ENCODE assay signal across 32 cellular contexts in genomic region chr19:18070181-18070580, GRCh38. TPM values are rescaled to one million over a fixed set of nuclear protein-coding genes. Genes with fewer than 3 reads are reported as not detected.
DNase-seq lines count a peak whose midpoint lies in the region; ATAC-seq and TF ChIP-seq lines count a peak whose summit lies in the region.
"Had no signal": no experiment of that assay in that cellular context is flagged by ENCODE, and none has a peak within 500 bp of the region (broad histone marks: within the 10 kb centered on the region; RNA-seq: fewer than 3 reads in every experiment).

No MANE protein-coding gene starts in this region.

- DNase-seq in Ammon's horn (ENCODE audit: low spot score) (peak; percentile 62), GM13976 (ENCODE audit: low spot score) (peak; percentile 18), NCI-H446 treated with DMSO at 0.1 percent for 48 hours (lab: John Stamatoyannopoulos, UW) (peak; percentile 37), middle frontal gyrus (ENCODE audit: extremely low spot score, low spot score) (peak; percentile 56), prostate gland (ENCODE audit: low spot score) (no peak)
- no peak for DNase-seq in activated T-cell treated with anti-CD3 and anti-CD28 coated beads, Interleukin-2, amount 50 U/mL, for 24 hours
- DNase-seq in effector memory CD8-positive, alpha-beta T cell, result no peak
- DNase-seq: ACHN; activated CD4-positive, alpha-beta T cell treated with anti-CD3 and anti-CD28 coated beads, Interleukin-2, amount 10 ng/mL, durations not matched to agents 24 days and 14 days; activated gamma-delta T cell; activated naive CD8-positive, alpha-beta T cell treated with anti-CD3 and anti-CD28 coated beads for 36 hours; activated T-cell treated with anti-CD3 and anti-CD28 coated beads, Interleukin-2, amount 50 U/mL, for 1 hour; aorta; BE2C; CD8-positive, alpha-beta T cell; DMS153; effector CD4-positive, alpha-beta T cell; left ventricle myocardium inferior; mesendoderm; NCI-H1105; NCI-H2081; OCI-M1; psoas muscle; stimulated activated CD4-positive, alpha-beta T cell treated with anti-CD3 and anti-CD28 coated beads, Interleukin-12 subunit alpha, Interleukin-12 subunit beta, amount 100 ng/mL, for 4 hours; stimulated activated CD4-positive, alpha-beta T cell treated with anti-CD3 and anti-CD28 coated beads, Interleukin-4, amount 100 ng/mL, for 1 hour; tibial artery had no signal

- H3K4me3 Mint-ChIP-seq in activated T-cell treated with anti-CD3 and anti-CD28 coated beads, Interleukin-2, amount 50 U/mL, for 24 hours, result no peak overlapping the region
- H3K4me3 Mint-ChIP-seq in effector memory CD8-positive, alpha-beta T cell, result no peak overlapping the region
- H3K4me3 Mint-ChIP-seq: activated CD4-positive, alpha-beta T cell treated with anti-CD3 and anti-CD28 coated beads, Interleukin-2, amount 10 ng/mL, durations not matched to agents 24 days and 14 days; activated naive CD8-positive, alpha-beta T cell treated with anti-CD3 and anti-CD28 coated beads for 36 hours; CD8-positive, alpha-beta T cell; WTC11 had no signal

- WGBS in prostate gland, result 65% methylated on average over 11 of the region's 11 CpGs

- H3K36me3 ChIP-seq in prostate gland, result no peaks in the 10 kb centered on the region
- H3K36me3 ChIP-seq: BE2C, HAP-1, left ventricle myocardium inferior, tibial artery had no signal

- no peak overlapping the region for H3K27ac Mint-ChIP-seq in activated T-cell treated with anti-CD3 and anti-CD28 coated beads, Interleukin-2, amount 50 U/mL, for 24 hours
- H3K27ac Mint-ChIP-seq in effector memory CD8-positive, alpha-beta T cell, result peak overlapping the region in 1 of 2 donors; percentile 35
- H3K27ac Mint-ChIP-seq: activated CD4-positive, alpha-beta T cell treated with anti-CD3 and anti-CD28 coated beads, Interleukin-2, amount 10 ng/mL, durations not matched to agents 24 days and 14 days; activated naive CD8-positive, alpha-beta T cell treated with anti-CD3 and anti-CD28 coated beads for 36 hours; CD8-positive, alpha-beta T cell; WTC11 had no signal

- no peak overlapping the region for H3K27ac ChIP-seq in prostate gland
- H3K27ac ChIP-seq: left ventricle myocardium inferior, psoas muscle, tibial artery had no signal

- no peaks in the 10 kb centered on the region for H3K27me3 ChIP-seq in prostate gland (replicated peaks; ENCODE audit: insufficient read depth)
- H3K27me3 ChIP-seq: BE2C had no signal

- H3K9me3 Mint-ChIP-seq in activated T-cell treated with anti-CD3 and anti-CD28 coated beads, Interleukin-2, amount 50 U/mL, for 24 hours, result no peaks in the 10 kb centered on the region
- H3K9me3 Mint-ChIP-seq in effector memory CD8-positive, alpha-beta T cell, result no peaks in the 10 kb centered on the region
- H3K9me3 Mint-ChIP-seq: activated CD4-positive, alpha-beta T cell treated with anti-CD3 and anti-CD28 coated beads, Interleukin-2, amount 10 ng/mL, durations not matched to agents 24 days and 14 days; activated naive CD8-positive, alpha-beta T cell treated with anti-CD3 and anti-CD28 coated beads for 36 hours; CD8-positive, alpha-beta T cell; WTC11 had no signal

- peaks cover 10% of the 10 kb centered on the region for H3K4me1 Mint-ChIP-seq in activated T-cell treated with anti-CD3 and anti-CD28 coated beads, Interleukin-2, amount 50 U/mL, for 24 hours (ENCODE audit: low read depth)
- H3K4me1 Mint-ChIP-seq in effector memory CD8-positive, alpha-beta T cell (ENCODE audit: low read depth in 2 of 2), result peaks cover 9 to 11% of the 10 kb centered on the region in 2 donors
- H3K4me1 Mint-ChIP-seq: WTC11 had no signal

- no peaks in the 10 kb centered on the region for H3K4me1 ChIP-seq in prostate gland (replicated peaks)
- H3K4me1 ChIP-seq: BE2C, left ventricle myocardium inferior, psoas muscle, tibial artery had no signal

- no peaks in the 10 kb centered on the region for H3K9me3 ChIP-seq in prostate gland
- H3K9me3 ChIP-seq: BE2C, HAP-1, left ventricle myocardium inferior, psoas muscle, tibial artery had no signal

- TF ChIP-seq POLR2A in prostate gland (IDR thresholded peaks at IDR 0.05), result no peak

- H3K36me3 Mint-ChIP-seq in activated T-cell treated with anti-CD3 and anti-CD28 coated beads, Interleukin-2, amount 50 U/mL, for 24 hours (ENCODE audit: low read depth), result peaks cover 52% of the 10 kb centered on the region
- peaks cover 71% of the 10 kb centered on the region for H3K36me3 Mint-ChIP-seq in effector memory CD8-positive, alpha-beta T cell (ENCODE audit: insufficient read depth)
- H3K36me3 Mint-ChIP-seq: WTC11 had no signal

- no peaks in the 10 kb centered on the region for H3K27me3 Mint-ChIP-seq in activated T-cell treated with anti-CD3 and anti-CD28 coated beads, Interleukin-2, amount 50 U/mL, for 24 hours
- H3K27me3 Mint-ChIP-seq in effector memory CD8-positive, alpha-beta T cell, result no peaks in the 10 kb centered on the region
- H3K27me3 Mint-ChIP-seq: activated CD4-positive, alpha-beta T cell treated with anti-CD3 and anti-CD28 coated beads, Interleukin-2, amount 10 ng/mL, durations not matched to agents 24 days and 14 days; activated naive CD8-positive, alpha-beta T cell treated with anti-CD3 and anti-CD28 coated beads for 36 hours had no signal

- no peak for TF ChIP-seq CTCF in GM13976 (IDR thresholded peaks at IDR 0.05; ENCODE audit: borderline replicate concordance, control extremely low read depth, extremely low read depth, insufficient read depth, missing control alignments)
- TF ChIP-seq CTCF in prostate gland (IDR thresholded peaks at IDR 0.05), result no peak

- in situ Hi-C loops in GM13976 (cut with MboI; ENCODE audit: low sequenced_read_pairs, unreplicated experiment), result loop anchor here (25.0 kb wide), 1 partner anchor 133 kb away; the partner anchor contains the start of gene CCDC124

- no peak for ATAC-seq in effector memory CD8-positive, alpha-beta T cell (replicated peaks)
- ATAC-seq: CD8-positive, alpha-beta T cell; psoas muscle; sciatic nerve; WTC11 had no signal

- intact Hi-C loops in prostate gland (cut with DNase I), result no loop called here

- H3K4me3 ChIP-seq in prostate gland, result no peak overlapping the region
- H3K4me3 ChIP-seq: HAP-1, left ventricle myocardium inferior, psoas muscle, tibial artery had no signal

RNA-seq across cellular contexts. Expression of gene IL12RB1, which starts 16.6 kb away (rescaled TPM):
- total RNA-seq in prostate gland, result under 1 TPM; 0.62 to 0.73 TPM
- total RNA-seq: epithelial cell of proximal tubule, myocyte, NCI-H460, WTC11 had no signal

RNA-seq across cellular contexts. Expression of gene MAST3, which starts 27.4 kb away (rescaled TPM):
- total RNA-seq in prostate gland, result 10 to 100 TPM in 1 of 2 donors, 1 to 10 TPM in 1; 6.1 to 10.8 TPM

Comparison
In these comparisons a context has a peak if more than half of its experiments do, and no peak if none do; other contexts are left out.
1. DNase-seq: peak in Ammon's horn (single experiment), GM13976 (single experiment), NCI-H446 treated with DMSO at 0.1 percent for 48 hours (single experiment) and middle frontal gyrus (single experiment); none in activated T-cell treated with anti-CD3 and anti-CD28 coated beads, Interleukin-2, amount 50 U/mL, for 24 hours (single experiment), effector memory CD8-positive, alpha-beta T cell (0 of 3) and prostate gland (single experiment).